12 cellular contexts compared by ENCODE assay signal in genomic region chr12:58372298-58372697, GRCh38.
DNase-seq lines count a peak whose midpoint lies in the region; ATAC-seq and TF ChIP-seq lines count a peak whose summit lies in the region.
"Had no signal": no experiment of that assay in that cellular context is flagged by ENCODE, and none has a peak within 500 bp of the region (broad histone marks: within the 10 kb centered on the region; RNA-seq: fewer than 3 reads in every experiment).

No MANE protein-coding gene starts in this region.

- no peak overlapping the region for H3K4me3 Mint-ChIP-seq in Calu3 (ENCODE audit: low read depth, unreplicated experiment)

- no peak overlapping the region for H3K27ac Mint-ChIP-seq in Calu3 (ENCODE audit: unreplicated experiment)

- CTCF ChIA-PET in Calu3 (lab: Charles Lee), result no interaction called here

- intact Hi-C loops in Calu3 (cut with micrococcal nuclease; ENCODE audit: unreplicated experiment) (no loop called here), lower leg skin (cut with DNase I; ENCODE audit: low total_unique reads) (no loop called here)

- DNase-seq in GM12864 (ENCODE audit: low read depth), result peak; percentile 40
- no peak for DNase-seq in Calu3
- DNase-seq in lower leg skin (ENCODE audit: low spot score in 2 of 2), result no peak
- no peak for DNase-seq in AG08395 (ENCODE audit: low spot score)
- no peak for DNase-seq in ureter (ENCODE audit: low spot score)
- DNase-seq: colonic mucosa, DMS153, RPMI8226, T1000 had no signal

- peak overlapping the region; percentile 4; the same call in 1 of the 2 replicates for H3K4me3 ChIP-seq in GM12864 (ENCODE audit: low read depth, low read length)
- no peak overlapping the region for H3K4me3 ChIP-seq in lower leg skin (ENCODE audit: low read depth, poor library complexity, severe bottlenecking)
- H3K4me3 ChIP-seq: colonic mucosa had no signal

- no peaks in the 10 kb centered on the region for H3K36me3 Mint-ChIP-seq in Calu3 (ENCODE audit: insufficient read depth, unreplicated experiment)

- no peaks in the 10 kb centered on the region for H3K4me1 Mint-ChIP-seq in Calu3 (ENCODE audit: low read depth, unreplicated experiment)

- peaks cover 3% of the 10 kb centered on the region for H3K9me3 Mint-ChIP-seq in Calu3 (ENCODE audit: low read depth, unreplicated experiment)

- 74 to 81% methylated on average over 3 of the region's 3 CpGs for WGBS in lower leg skin, 2 donors

- H3K27me3 Mint-ChIP-seq in Calu3 (ENCODE audit: unreplicated experiment), result no peaks in the 10 kb centered on the region

- no peak for TF ChIP-seq POLR2A in lower leg skin (IDR thresholded peaks at IDR 0.05)

- ATAC-seq in GM19324 (IDR thresholded peaks at IDR 0.05; ENCODE audit: low FRiP score, unreplicated experiment) (peak; percentile 99), HG02571 (IDR thresholded peaks at IDR 0.05; ENCODE audit: unreplicated experiment) (peak; percentile 100), HG03159 (IDR thresholded peaks at IDR 0.05; ENCODE audit: unreplicated experiment) (peak; percentile 81)

- no TSS peak for BruUV-seq in Calu3 (replicated peaks; lab: Mats Ljungman, UMichigan)

- TF ChIP-seq CTCF in GM12864 (IDR thresholded peaks at IDR 0.05; ENCODE audit: low read depth, low read length, missing control alignments) (no peak), Calu3 (IDR thresholded peaks at IDR 0.05; ENCODE audit: unreplicated experiment) (no peak), lower leg skin (IDR thresholded peaks at IDR 0.05) (no peak)
